8 cellular contexts compared by ENCODE assay signal in genomic region chr2:235594041-235594440, GRCh38.
DNase-seq lines count a peak whose midpoint lies in the region; ATAC-seq, FAIRE-seq and TF ChIP-seq lines count a peak whose summit lies in the region.

No MANE protein-coding gene starts in this region.

- H3K27me3 ChIP-seq in K562 (ENCODE audit: control insufficient read depth in 2 of 2, insufficient read depth in 2 of 2, low read length in 2 of 2) (no peaks in the 10 kb centered on the region), tibial nerve (no peaks in the 10 kb centered on the region)

- no peak overlapping the region for H3K4me3 Mint-ChIP-seq in immature natural killer cell

- TF ChIP-seq POLR2A in K562 (conservative IDR thresholded peaks at IDR 0.05) (no peak), tibial nerve (IDR thresholded peaks at IDR 0.05) (no peak)

- H3K27ac Mint-ChIP-seq in immature natural killer cell = no peak overlapping the region

- TF ChIP-seq CTCF in K562 (IDR thresholded peaks at IDR 0.05 in 2 of 3, conservative IDR thresholded peaks at IDR 0.05 in 1 of 3; ENCODE audit: insufficient read depth in 2 of 3, low read depth in 1 of 3, low read length in 3 of 3) = peak in 2 of 3 experiments; percentile 53 to 81; a peak in 3 of 6 replicates
- TF ChIP-seq CTCF in tibial nerve (IDR thresholded peaks at IDR 0.05) = peak; percentile 48 to 68 (median 63)

- H3K79me2 ChIP-seq in K562 (ENCODE audit: control insufficient read depth, insufficient read depth, low read length) = peaks cover 56% of the 10 kb centered on the region

- H3K4me3 ChIP-seq in K562 (no peak overlapping the region), tibial nerve (no peak overlapping the region)

- BruUV-seq in K562 (replicated peaks; lab: Mats Ljungman, UMichigan) = no TSS peak

- H2AFZ ChIP-seq in K562 (ENCODE audit: low read depth, low read length) = no peak overlapping the region

- H3K4me1 Mint-ChIP-seq in immature natural killer cell = no peaks in the 10 kb centered on the region

- peaks cover 0 to 4% of the 10 kb centered on the region in 2 experiments; a peak in 2 of 5 replicates for H3K4me1 ChIP-seq in K562 (replicated peaks in 1 of 2; ENCODE audit: control insufficient read depth in 2 of 2, insufficient read depth in 2 of 2, low read length in 2 of 2)
- peaks cover 0 to 42% (median 0%) of the 10 kb centered on the region in 4 donors for H3K4me1 ChIP-seq in tibial nerve

- H3K9ac ChIP-seq in K562 (ENCODE audit: insufficient read depth in 1 of 2, low read depth in 2 of 2, low read length in 2 of 2) = no peak overlapping the region

- peak; percentile 71 to 72 for TF ChIP-seq RAD21 in K562 (CRISPR knock-in tag; conservative IDR thresholded peaks at IDR 0.05 in 1 of 2, IDR thresholded peaks at IDR 0.05 in 1 of 2)

- H3K27ac ChIP-seq in K562 (ENCODE audit: extremely low read depth, low read depth, low read length) = no peak overlapping the region
- peak overlapping the region in 1 of 4 donors; percentile 64 for H3K27ac ChIP-seq in tibial nerve

- POLR2A ChIA-PET in K562 (lab: Yijun Ruan, JAX) = interaction anchor here (0.7 kb wide), 1 partner anchor 461 kb away, joined by 3 read pairs; no protein-coding TSS in a partner anchor

- H3K9me1 ChIP-seq in K562 (ENCODE audit: control insufficient read depth, insufficient read depth, low read length) = no peaks in the 10 kb centered on the region

- DNase-seq in Ammon's horn (ENCODE audit: low spot score) (peak; percentile 92), NCI-H510A treated with DMSO at 0.1 percent for 48 hours (lab: John Stamatoyannopoulos, UW) (peak; percentile 92), K562 (ENCODE audit: extremely low read depth in 1 of 4, low spot score in 3 of 4) (peak; percentile 28 to 65 (median 36)), immature natural killer cell (peak; percentile 10 to 35 (median 17)), tibial nerve (ENCODE audit: low spot score in 2 of 2) (no peak)

- 0% methylated on average over 2 of the region's 3 CpGs for WGBS in K562 (ENCODE audit: insufficient coverage, low coverage, missing lambda C conversion rate)
- 2 to 9% methylated on average over 3 of the region's 3 CpGs for WGBS in tibial nerve, 2 donors

- TF ChIP-seq EP300 in K562 (IDR thresholded peaks at IDR 0.05; ENCODE audit: low read length) = no peak
- no peak for TF ChIP-seq EP300 in tibial nerve (IDR thresholded peaks at IDR 0.05)

- peak; percentile 51 for ATAC-seq in HG02981 (IDR thresholded peaks at IDR 0.05; ENCODE audit: unreplicated experiment)
- ATAC-seq in K562 = peak; percentile 88
- ATAC-seq in GM19455 (IDR thresholded peaks at IDR 0.05; ENCODE audit: unreplicated experiment) = no peak
- no peak for ATAC-seq in HG03460 (IDR thresholded peaks at IDR 0.05; ENCODE audit: unreplicated experiment)

- no peak for FAIRE-seq in K562 (lab: Jason Lieb, UNC)

- H4K20me1 ChIP-seq in K562 (replicated peaks; ENCODE audit: control insufficient read depth, insufficient read depth, low read length) = peaks cover 11% of the 10 kb centered on the region

- CTCF ChIA-PET in K562 (lab: Yijun Ruan, JAX; ENCODE audit: low intra/inter-chr PET ratio) = interaction anchor here (0.6 to 1.7 kb wide), 6 partner anchors 121 to 495 kb away, joined by 3 to 18 read pairs (median 5); no protein-coding TSS in a partner anchor

- H3K4me2 ChIP-seq in K562 (ENCODE audit: insufficient read depth, low read length) = no peak overlapping the region

- in situ Hi-C loops in K562 (cut with MboI) = no loop called here

- intact Hi-C loops in K562 (cut with micrococcal nuclease) = loop anchor here (1.0 to 5.0 kb wide), 3 partner anchors 97 to 457 kb away; no protein-coding TSS in a partner anchor

- H3K27me3 Mint-ChIP-seq in immature natural killer cell (ENCODE audit: low read depth in 3 of 3) = peaks cover 3 to 11% (median 4%) of the 10 kb centered on the region in 3 donors

- H3K9me3 ChIP-seq in K562 (replicated peaks; ENCODE audit: control insufficient read depth, insufficient read depth, low read depth, low read length) (no peaks in the 10 kb centered on the region), tibial nerve (no peaks in the 10 kb centered on the region)

- no peaks in the 10 kb centered on the region for H3K9me3 Mint-ChIP-seq in immature natural killer cell

- no peaks in the 10 kb centered on the region for H3K36me3 Mint-ChIP-seq in immature natural killer cell

- H3K36me3 ChIP-seq in K562 (ENCODE audit: control insufficient read depth, insufficient read depth, low read length) = no peaks in the 10 kb centered on the region
- H3K36me3 ChIP-seq in tibial nerve = no peaks in the 10 kb centered on the region

TF ChIP-seq in K562, 482 proteins besides CTCF, POLR2A, EP300 and RAD21 (continues in another document):
- no peak for TF ChIP-seq RBBP5 (IDR thresholded peaks at IDR 0.05; ENCODE audit: borderline replicate concordance, insufficient read depth, low read length, poor library complexity, severe bottlenecking)
- no peak for TF ChIP-seq KDM1A (IDR thresholded peaks at IDR 0.05)
- TF ChIP-seq SRF (CRISPR knock-in tag; IDR thresholded peaks at IDR 0.05) = no peak
- no peak for TF ChIP-seq TFAP4 (CRISPR knock-in tag; IDR thresholded peaks at IDR 0.05; ENCODE audit: borderline replicate concordance)
- TF ChIP-seq, protein P1, sequence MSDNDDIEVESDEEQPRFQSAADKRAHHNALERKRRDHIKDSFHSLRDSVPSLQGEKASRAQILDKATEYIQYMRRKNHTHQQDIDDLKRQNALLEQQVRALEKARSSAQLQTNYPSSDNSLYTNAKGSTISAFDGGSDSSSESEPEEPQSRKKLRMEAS (CRISPR knock-in tag; IDR thresholded peaks at IDR 0.05) = no peak
- no peak for TF ChIP-seq PCBP1 (IDR thresholded peaks at IDR 0.05; ENCODE audit: low read depth, low read length, poor library complexity, severe bottlenecking)
- TF ChIP-seq DNMT1 (IDR thresholded peaks at IDR 0.05) = no peak
- no peak for TF ChIP-seq MEF2A (IDR thresholded peaks at IDR 0.05; ENCODE audit: control insufficient read depth, low read depth, low read length)
- no peak for TF ChIP-seq E2F4 (CRISPR knock-in tag; IDR thresholded peaks at IDR 0.05; ENCODE audit: low read depth)
- TF ChIP-seq SMC3 (conservative IDR thresholded peaks at IDR 0.05; ENCODE audit: insufficient read depth, low read depth, low read length) = 0 out of 2 replicates have a peak, but pooled peaks have one; percentile 21
- peak; percentile 41; the same call in 1 of the 2 replicates for TF ChIP-seq ARID3A (IDR thresholded peaks at IDR 0.05; ENCODE audit: borderline replicate concordance, low read depth, low read length)
- TF ChIP-seq ARID2 (IDR thresholded peaks at IDR 0.05) = 0 out of 2 replicates have a peak, but pooled peaks have one; percentile 17
- no peak for TF ChIP-seq KLF10 (CRISPR knock-in tag; IDR thresholded peaks at IDR 0.05)
- no peak for TF ChIP-seq CBFA2T2 (conservative IDR thresholded peaks at IDR 0.05)
- no peak for TF ChIP-seq ELF2 (CRISPR knock-in tag; IDR thresholded peaks at IDR 0.05)
- no peak for TF ChIP-seq SREBF2 (CRISPR knock-in tag; IDR thresholded peaks at IDR 0.05)
- no peak for TF ChIP-seq ZNF224 (CRISPR knock-in tag; IDR thresholded peaks at IDR 0.05)
- TF ChIP-seq SAFB2 (IDR thresholded peaks at IDR 0.05; ENCODE audit: borderline replicate concordance, low read depth, low read length, severe bottlenecking) = no peak
- TF ChIP-seq, protein P2, sequence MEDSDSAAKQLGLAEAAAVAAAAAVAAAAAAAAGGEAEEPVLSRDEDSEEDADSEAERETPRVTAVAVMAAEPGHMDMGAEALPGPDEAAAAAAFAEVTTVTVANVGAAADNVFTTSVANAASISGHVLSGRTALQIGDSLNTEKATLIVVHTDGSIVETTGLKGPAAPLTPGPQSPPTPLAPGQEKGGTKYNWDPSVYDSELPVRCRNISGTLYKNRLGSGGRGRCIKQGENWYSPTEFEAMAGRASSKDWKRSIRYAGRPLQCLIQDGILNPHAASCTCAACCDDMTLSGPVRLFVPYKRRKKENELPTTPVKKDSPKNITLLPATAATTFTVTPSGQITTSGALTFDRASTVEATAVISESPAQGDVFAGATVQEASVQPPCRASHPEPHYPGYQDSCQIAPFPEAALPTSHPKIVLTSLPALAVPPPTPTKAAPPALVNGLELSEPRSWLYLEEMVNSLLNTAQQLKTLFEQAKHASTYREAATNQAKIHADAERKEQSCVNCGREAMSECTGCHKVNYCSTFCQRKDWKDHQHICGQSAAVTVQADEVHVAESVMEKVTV (CRISPR knock-in tag; IDR thresholded peaks at IDR 0.05) = 0 out of 2 replicates have a peak, but pooled peaks have one; percentile 11
- no peak for TF ChIP-seq CREM (IDR thresholded peaks at IDR 0.05; ENCODE audit: low read depth)
- TF ChIP-seq FOXK2 (conservative IDR thresholded peaks at IDR 0.05 in 1 of 2, IDR thresholded peaks at IDR 0.05 in 1 of 2; ENCODE audit: low read depth in 2 of 2) = no peak

Comparison
In these comparisons a context has a peak if more than half of its experiments do, and no peak if none do; other contexts are left out.
1. DNase-seq: peak in Ammon's horn (single experiment), NCI-H510A treated with DMSO at 0.1 percent for 48 hours (single experiment), K562 (4 of 4) and immature natural killer cell (3 of 3); none in tibial nerve (0 of 2).
2. ATAC-seq: peak in HG02981 (single experiment) and K562 (single experiment); none in GM19455 (single experiment) and HG03460 (single experiment).